ENCODE assay signal across 14 cellular contexts in genomic region chr12:77686760-77687159, GRCh38.
A peak's percentile ranks its signal among the peaks of the same experiment; 100 is the strongest.
DNase-seq lines count a peak whose midpoint lies in the region; ATAC-seq, FAIRE-seq and TF ChIP-seq lines count a peak whose summit lies in the region.
"Had no signal": no experiment of that assay in that cellular context is flagged by ENCODE, and none has a peak within 500 bp of the region (broad histone marks: within the 10 kb centered on the region; RNA-seq: fewer than 3 reads in every experiment).

No MANE protein-coding gene starts in this region.

- H3K4me1 ChIP-seq in Panc1 (ENCODE audit: control insufficient read depth, insufficient read depth, low read length) (no peaks in the 10 kb centered on the region), mucosa of descending colon (ENCODE audit: low read depth) (no peaks in the 10 kb centered on the region)
- H3K4me1 ChIP-seq: BLaER1 treated with 17β-estradiol and CSF1 and Interleukin-3, amounts not matched to agents 10 nM and 100 nM; esophagus muscularis mucosa; thyroid gland had no signal

- TF ChIP-seq CTCF in 22Rv1 (IDR thresholded peaks at IDR 0.05): peak; percentile 86
- peak; percentile 31; the same call in 1 of the 2 replicates for TF ChIP-seq CTCF in Panc1 (IDR thresholded peaks at IDR 0.05)
- TF ChIP-seq CTCF in mucosa of descending colon (IDR thresholded peaks at IDR 0.05): no peak

- DNase-seq in GM18507 (ENCODE audit: extremely low spot score, insufficient read length, low read depth): no peak
- no peak for DNase-seq in Panc1 (ENCODE audit: low read depth, low spot score)
- DNase-seq in fibroblast of peridontal ligament (ENCODE audit: extremely low read depth): peak; percentile 65
- DNase-seq in mucosa of descending colon: no peak
- no peak for DNase-seq in activated naive CD4-positive, alpha-beta T cell treated with anti-CD3 and anti-CD28 coated beads, Interleukin-2, amount 10 ng/mL, durations not matched to agents 7 days and 5 days
- DNase-seq in GF-D8 (lab: John Stamatoyannopoulos, UW): no peak
- DNase-seq in NCI-H226: no peak
- DNase-seq: NCI-H510A treated with DMSO at 0.1 percent for 48 hours, thyroid gland had no signal

- CTCF ChIA-PET in Panc1 (lab: Charles Lee): no interaction called here
- CTCF ChIA-PET in activated naive CD4-positive, alpha-beta T cell treated with anti-CD3 and anti-CD28 coated beads, Interleukin-2, amount 10 ng/mL, durations not matched to agents 7 days and 5 days (lab: Charles Lee): no interaction called here

- no peaks in the 10 kb centered on the region for H3K9me3 Mint-ChIP-seq in activated naive CD4-positive, alpha-beta T cell treated with anti-CD3 and anti-CD28 coated beads, Interleukin-2, amount 10 ng/mL, durations not matched to agents 7 days and 5 days
- H3K9me3 Mint-ChIP-seq: T-helper 1 cell treated with Interleukin-12 subunit alpha and Interleukin-12 subunit beta and Interleukin-4 antibody, amounts not matched to agents 30 μg/mL and 1 μg/mL, for 36 hours had no signal

- H3K27ac ChIP-seq in 22Rv1: no peak overlapping the region
- H3K27ac ChIP-seq in Panc1 (ENCODE audit: low read length): no peak overlapping the region
- H3K27ac ChIP-seq: BLaER1 treated with 17β-estradiol and CSF1 and Interleukin-3, amounts not matched to agents 10 nM and 100 nM; esophagus muscularis mucosa; thyroid gland had no signal

- POLR2A ChIA-PET in Panc1 (lab: Charles Lee): no interaction called here

- BruUV-seq in Panc1 (replicated peaks; lab: Mats Ljungman, UMichigan): no TSS peak

- peak; percentile 33 for FAIRE-seq in GM18507 (lab: Jason Lieb, UNC)

- H3K27ac Mint-ChIP-seq in activated naive CD4-positive, alpha-beta T cell treated with anti-CD3 and anti-CD28 coated beads, Interleukin-2, amount 10 ng/mL, durations not matched to agents 7 days and 5 days: no peak overlapping the region
- H3K27ac Mint-ChIP-seq: T-helper 1 cell treated with Interleukin-12 subunit alpha and Interleukin-12 subunit beta and Interleukin-4 antibody, amounts not matched to agents 30 μg/mL and 1 μg/mL, for 36 hours had no signal

- intact Hi-C loops in Panc1 (cut with micrococcal nuclease; ENCODE audit: unreplicated experiment): no loop called here
- intact Hi-C loops in mucosa of descending colon (cut with DNase I, micrococcal nuclease): loop anchor here in 1 of 2 donors (10.0 kb wide), 1 partner anchor 532 kb away; no protein-coding TSS in a partner anchor

- H3K9me3 ChIP-seq in Panc1 (ENCODE audit: control insufficient read depth, insufficient read depth, low read depth, low read length): no peaks in the 10 kb centered on the region
- no peaks in the 10 kb centered on the region for H3K9me3 ChIP-seq in mucosa of descending colon
- H3K9me3 ChIP-seq: BLaER1 treated with 17β-estradiol and CSF1 and Interleukin-3, amounts not matched to agents 10 nM and 100 nM; esophagus muscularis mucosa; thyroid gland had no signal

- H3K4me3 Mint-ChIP-seq in activated naive CD4-positive, alpha-beta T cell treated with anti-CD3 and anti-CD28 coated beads, Interleukin-2, amount 10 ng/mL, durations not matched to agents 7 days and 5 days: no peak overlapping the region
- H3K4me3 Mint-ChIP-seq: T-helper 1 cell treated with Interleukin-12 subunit alpha and Interleukin-12 subunit beta and Interleukin-4 antibody, amounts not matched to agents 30 μg/mL and 1 μg/mL, for 36 hours had no signal

- no peak for ATAC-seq in Panc1
- no peak for ATAC-seq in mucosa of descending colon
- ATAC-seq: left lobe of liver had no signal

- in situ Hi-C loops in Panc1 (cut with HindIII; ENCODE audit: low pct_unique_long_range_greater_than_20kb, low sequenced_read_pairs): no loop called here

- H3K36me3 Mint-ChIP-seq in activated naive CD4-positive, alpha-beta T cell treated with anti-CD3 and anti-CD28 coated beads, Interleukin-2, amount 10 ng/mL, durations not matched to agents 7 days and 5 days: no peaks in the 10 kb centered on the region

- H3K27me3 ChIP-seq in Panc1 (ENCODE audit: control insufficient read depth, insufficient read depth, low read length): no peaks in the 10 kb centered on the region
- H3K27me3 ChIP-seq: BLaER1 treated with 17β-estradiol and CSF1 and Interleukin-3, amounts not matched to agents 10 nM and 100 nM; esophagus muscularis mucosa; thyroid gland had no signal

- no peaks in the 10 kb centered on the region for H3K27me3 Mint-ChIP-seq in activated naive CD4-positive, alpha-beta T cell treated with anti-CD3 and anti-CD28 coated beads, Interleukin-2, amount 10 ng/mL, durations not matched to agents 7 days and 5 days

- no peaks in the 10 kb centered on the region for H3K4me1 Mint-ChIP-seq in activated naive CD4-positive, alpha-beta T cell treated with anti-CD3 and anti-CD28 coated beads, Interleukin-2, amount 10 ng/mL, durations not matched to agents 7 days and 5 days

- no peak overlapping the region for H3K4me3 ChIP-seq in Panc1 (ENCODE audit: low read depth in 2 of 2, low read length in 2 of 2)
- H3K4me3 ChIP-seq in mucosa of descending colon: no peak overlapping the region
- H3K4me3 ChIP-seq: BLaER1 treated with 17β-estradiol and CSF1 and Interleukin-3, amounts not matched to agents 10 nM and 100 nM; esophagus muscularis mucosa; thyroid gland had no signal

- H3K36me3 ChIP-seq in Panc1 (ENCODE audit: control insufficient read depth, insufficient read depth, low read length) (no peaks in the 10 kb centered on the region), mucosa of descending colon (ENCODE audit: low read depth) (no peaks in the 10 kb centered on the region)
- H3K36me3 ChIP-seq: BLaER1 treated with 17β-estradiol and CSF1 and Interleukin-3, amounts not matched to agents 10 nM and 100 nM; esophagus muscularis mucosa; thyroid gland had no signal
